Comparison of ENCODE assay signal across 1 cellular context in the genomic region with DNA sequence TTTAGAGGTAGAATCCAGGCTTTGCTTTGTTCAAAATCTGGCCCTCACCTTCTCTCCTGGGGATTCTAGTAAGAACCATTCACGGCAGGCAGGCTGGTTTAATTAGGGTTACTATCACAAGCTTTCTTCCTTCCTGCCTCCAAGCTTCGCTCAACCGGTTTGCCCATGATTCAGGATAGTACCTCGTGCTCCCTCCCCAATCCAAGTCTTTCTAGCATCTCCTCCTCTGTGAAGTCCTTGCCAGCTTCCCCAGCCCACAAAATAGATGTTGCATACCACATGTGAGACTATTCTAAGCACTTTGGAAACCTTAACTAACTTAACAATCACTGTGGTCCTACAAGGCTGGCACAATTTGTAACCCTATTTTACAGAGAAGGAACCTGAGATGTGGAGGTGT.
TF ChIP-seq lines count a peak whose summit lies in the region.

No MANE protein-coding gene starts in this region.

TF ChIP-seq in WTC11, 78 proteins besides CTCF, POLR2A, EP300 and RAD21 (continued from another document):
- TF ChIP-seq, protein P1, sequence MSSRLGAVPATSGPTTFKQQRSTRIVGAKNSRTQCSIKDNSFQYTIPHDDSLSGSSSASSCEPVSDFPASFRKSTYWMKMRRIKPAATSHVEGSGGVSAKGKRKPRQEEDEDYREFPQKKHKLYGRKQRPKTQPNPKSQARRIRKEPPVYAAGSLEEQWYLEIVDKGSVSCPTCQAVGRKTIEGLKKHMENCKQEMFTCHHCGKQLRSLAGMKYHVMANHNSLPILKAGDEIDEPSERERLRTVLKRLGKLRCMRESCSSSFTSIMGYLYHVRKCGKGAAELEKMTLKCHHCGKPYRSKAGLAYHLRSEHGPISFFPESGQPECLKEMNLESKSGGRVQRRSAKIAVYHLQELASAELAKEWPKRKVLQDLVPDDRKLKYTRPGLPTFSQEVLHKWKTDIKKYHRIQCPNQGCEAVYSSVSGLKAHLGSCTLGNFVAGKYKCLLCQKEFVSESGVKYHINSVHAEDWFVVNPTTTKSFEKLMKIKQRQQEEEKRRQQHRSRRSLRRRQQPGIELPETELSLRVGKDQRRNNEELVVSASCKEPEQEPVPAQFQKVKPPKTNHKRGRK (CRISPR knock-in tag; IDR thresholded peaks at IDR 0.05; ENCODE audit: borderline replicate concordance), result no peak
- TF ChIP-seq ZNF219 (CRISPR knock-in tag; IDR thresholded peaks at IDR 0.05; ENCODE audit: borderline replicate concordance) (no peak), FOXK1 (CRISPR knock-in tag; IDR thresholded peaks at IDR 0.05) (no peak), ATF1 (CRISPR knock-in tag; IDR thresholded peaks at IDR 0.05) (no peak), GTF2I (CRISPR knock-in tag; conservative IDR thresholded peaks at IDR 0.05) (no peak), ZNF416 (CRISPR knock-in tag; IDR thresholded peaks at IDR 0.05) (no peak), E2F5 (CRISPR knock-in tag; IDR thresholded peaks at IDR 0.05) (no peak), RORB (CRISPR knock-in tag; IDR thresholded peaks at IDR 0.05) (no peak), MXD4 (CRISPR knock-in tag; IDR thresholded peaks at IDR 0.05; ENCODE audit: borderline replicate concordance) (no peak), SOX15 (CRISPR knock-in tag; IDR thresholded peaks at IDR 0.05) (no peak), RELA (CRISPR knock-in tag; IDR thresholded peaks at IDR 0.05; ENCODE audit: borderline replicate concordance) (no peak)
- TF ChIP-seq, protein P2, sequence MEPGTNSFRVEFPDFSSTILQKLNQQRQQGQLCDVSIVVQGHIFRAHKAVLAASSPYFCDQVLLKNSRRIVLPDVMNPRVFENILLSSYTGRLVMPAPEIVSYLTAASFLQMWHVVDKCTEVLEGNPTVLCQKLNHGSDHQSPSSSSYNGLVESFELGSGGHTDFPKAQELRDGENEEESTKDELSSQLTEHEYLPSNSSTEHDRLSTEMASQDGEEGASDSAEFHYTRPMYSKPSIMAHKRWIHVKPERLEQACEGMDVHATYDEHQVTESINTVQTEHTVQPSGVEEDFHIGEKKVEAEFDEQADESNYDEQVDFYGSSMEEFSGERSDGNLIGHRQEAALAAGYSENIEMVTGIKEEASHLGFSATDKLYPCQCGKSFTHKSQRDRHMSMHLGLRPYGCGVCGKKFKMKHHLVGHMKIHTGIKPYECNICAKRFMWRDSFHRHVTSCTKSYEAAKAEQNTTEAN (CRISPR knock-in tag; IDR thresholded peaks at IDR 0.05), result no peak
- TF ChIP-seq, protein P3, sequence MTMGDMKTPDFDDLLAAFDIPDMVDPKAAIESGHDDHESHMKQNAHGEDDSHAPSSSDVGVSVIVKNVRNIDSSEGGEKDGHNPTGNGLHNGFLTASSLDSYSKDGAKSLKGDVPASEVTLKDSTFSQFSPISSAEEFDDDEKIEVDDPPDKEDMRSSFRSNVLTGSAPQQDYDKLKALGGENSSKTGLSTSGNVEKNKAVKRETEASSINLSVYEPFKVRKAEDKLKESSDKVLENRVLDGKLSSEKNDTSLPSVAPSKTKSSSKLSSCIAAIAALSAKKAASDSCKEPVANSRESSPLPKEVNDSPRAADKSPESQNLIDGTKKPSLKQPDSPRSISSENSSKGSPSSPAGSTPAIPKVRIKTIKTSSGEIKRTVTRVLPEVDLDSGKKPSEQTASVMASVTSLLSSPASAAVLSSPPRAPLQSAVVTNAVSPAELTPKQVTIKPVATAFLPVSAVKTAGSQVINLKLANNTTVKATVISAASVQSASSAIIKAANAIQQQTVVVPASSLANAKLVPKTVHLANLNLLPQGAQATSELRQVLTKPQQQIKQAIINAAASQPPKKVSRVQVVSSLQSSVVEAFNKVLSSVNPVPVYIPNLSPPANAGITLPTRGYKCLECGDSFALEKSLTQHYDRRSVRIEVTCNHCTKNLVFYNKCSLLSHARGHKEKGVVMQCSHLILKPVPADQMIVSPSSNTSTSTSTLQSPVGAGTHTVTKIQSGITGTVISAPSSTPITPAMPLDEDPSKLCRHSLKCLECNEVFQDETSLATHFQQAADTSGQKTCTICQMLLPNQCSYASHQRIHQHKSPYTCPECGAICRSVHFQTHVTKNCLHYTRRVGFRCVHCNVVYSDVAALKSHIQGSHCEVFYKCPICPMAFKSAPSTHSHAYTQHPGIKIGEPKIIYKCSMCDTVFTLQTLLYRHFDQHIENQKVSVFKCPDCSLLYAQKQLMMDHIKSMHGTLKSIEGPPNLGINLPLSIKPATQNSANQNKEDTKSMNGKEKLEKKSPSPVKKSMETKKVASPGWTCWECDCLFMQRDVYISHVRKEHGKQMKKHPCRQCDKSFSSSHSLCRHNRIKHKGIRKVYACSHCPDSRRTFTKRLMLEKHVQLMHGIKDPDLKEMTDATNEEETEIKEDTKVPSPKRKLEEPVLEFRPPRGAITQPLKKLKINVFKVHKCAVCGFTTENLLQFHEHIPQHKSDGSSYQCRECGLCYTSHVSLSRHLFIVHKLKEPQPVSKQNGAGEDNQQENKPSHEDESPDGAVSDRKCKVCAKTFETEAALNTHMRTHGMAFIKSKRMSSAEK (CRISPR knock-in tag; IDR thresholded peaks at IDR 0.05; ENCODE audit: borderline replicate concordance), result no peak
TF ChIP-seq in WTC11: peak in this region for 0.
